Comparison of ENCODE assay signal across 9 cellular contexts in genomic region chr5:145976431-145977155, GRCh38. TPM values are rescaled to one million over a fixed set of nuclear protein-coding genes. Genes with fewer than 3 reads are reported as not detected.
DNase-seq lines count a peak whose midpoint lies in the region; ATAC-seq and TF ChIP-seq lines count a peak whose summit lies in the region.
"Had no signal": no experiment of that assay in that cellular context is flagged by ENCODE, and none has a peak within 500 bp of the region (broad histone marks: within the 10 kb centered on the region; RNA-seq: fewer than 3 reads in every experiment).

No MANE protein-coding gene starts in this region.

- H3K4me3 ChIP-seq in spleen, result no peak overlapping the region

- peaks cover 0 to 3% (median 0%) of the 10 kb centered on the region in 6 donors for H3K4me1 ChIP-seq in spleen

- no peaks in the 10 kb centered on the region for H3K9me3 ChIP-seq in spleen

- H3K27me3 ChIP-seq in spleen (replicated peaks in 1 of 7), result no peaks in the 10 kb centered on the region

- TF ChIP-seq CTCF in HFFc6 (IDR thresholded peaks at IDR 0.05), result no peak
- TF ChIP-seq CTCF in spleen (IDR thresholded peaks at IDR 0.05 in 8 of 11, conservative IDR thresholded peaks at IDR 0.05 in 3 of 11), result no peak

- H3K27ac ChIP-seq in spleen, result no peak overlapping the region

- TF ChIP-seq POLR2A in GM18505 (IDR thresholded peaks at IDR 0.05; ENCODE audit: borderline replicate concordance, extremely low read depth, insufficient read depth, insufficient read length), result no peak
- no peak for TF ChIP-seq POLR2A in spleen (IDR thresholded peaks at IDR 0.05)

- intact Hi-C loops in spleen (cut with DNase I; ENCODE audit: low total_unique reads), result no loop called here

- peak; percentile 79 for ATAC-seq in GM18505 (IDR thresholded peaks at IDR 0.05; ENCODE audit: unreplicated experiment)
- no peak for ATAC-seq in HG03108 (IDR thresholded peaks at IDR 0.05; ENCODE audit: unreplicated experiment)

- peaks cover 3% of the 10 kb centered on the region for H3K27me3 Mint-ChIP-seq in HFFc6 (ENCODE audit: insufficient read depth)

- DNase-seq in HFFc6 (peak; percentile 30), MV-4-11 (lab: John Stamatoyannopoulos, UW) (peak; percentile 86), foreskin melanocyte (peak; percentile 49), cerebellum (ENCODE audit: low spot score) (no peak), spleen (no peak)
- no peak for DNase-seq in activated CD4-positive, alpha-beta T cell treated with anti-CD3 and anti-CD28 coated beads for 4 hours
- DNase-seq: NCI-H1417 treated with DMSO at 0.1 percent for 48 hours had no signal

- no peaks in the 10 kb centered on the region for H3K36me3 ChIP-seq in spleen

- WGBS in spleen, 5 donors, result 68 to 78% (median 76%) methylated on average over 7 of the region's 7 CpGs

- H3K9me3 Mint-ChIP-seq in HFFc6, result peaks cover 9% of the 10 kb centered on the region; the same call in 1 of the 2 replicates

- H3K27ac Mint-ChIP-seq in HFFc6, result peak overlapping the region; percentile 61

- H3K4me3 Mint-ChIP-seq in HFFc6, result peak overlapping the region; percentile 57; the same call in 1 of the 2 replicates

- peaks cover 7% of the 10 kb centered on the region for H3K36me3 Mint-ChIP-seq in HFFc6 (ENCODE audit: low read depth)

- peaks cover 73% of the 10 kb centered on the region for H3K4me1 Mint-ChIP-seq in HFFc6 (ENCODE audit: low read depth)

RNA-seq across cellular contexts. Expression of gene SH3RF2, which starts 40.2 kb away (rescaled TPM):
- total RNA-seq in HFFc6 (2021; fragmentation: NEBNext Ultra II Directional; extraction: Animal tissue kit (Norgen Biotek cat#: 25700)), result 1 to 10 TPM in 2 of 6 experiments, under 1 TPM in 4; 0.43 to 1.7 (median 0.66) TPM
- total RNA-seq in cerebellum, result 0.09 TPM
- total RNA-seq in spleen, result under 1 TPM in 5 of 7 donors, not detected in 2; 0.07 to 0.44 (median 0.13) TPM
- polyA plus RNA-seq in spleen, result under 1 TPM; 0.04 to 0.11 (median 0.10) TPM

Comparison
In these comparisons a context has a peak if more than half of its experiments do, and no peak if none do; other contexts are left out.
1. DNase-seq: peak in HFFc6 (single experiment), MV-4-11 (single experiment) and foreskin melanocyte (single experiment); none in cerebellum (single experiment), activated CD4-positive, alpha-beta T cell treated with anti-CD3 and anti-CD28 coated beads for 4 hours (0 of 2) and spleen (single experiment).